ENCODE assay signal across 8 cellular contexts in genomic region chr14:67619446-67620216, GRCh38. TPM values are rescaled to one million over a fixed set of nuclear protein-coding genes. Genes with fewer than 3 reads are reported as not detected.
DNase-seq lines count a peak whose midpoint lies in the region; ATAC-seq lines count a peak whose summit lies in the region.

Gene ARG2 (plus strand): TSS chr14:67619920. CDS start chr14:67619978, 58 bp downstream.

- peak within 1 kb of the TSS; percentile 86 to 95 (median 89) for H3K27ac Mint-ChIP-seq in IgD-negative memory B cell
- H3K27ac Mint-ChIP-seq in activated T-cell treated with anti-CD3 and anti-CD28 coated beads, Interleukin-2, amount 50 U/mL, for 24 hours, result peak within 1 kb of the TSS; percentile 88

- H3K27me3 Mint-ChIP-seq in IgD-negative memory B cell, result no peaks in the 10 kb centered on the region
- peaks cover 6% of the 10 kb centered on the region for H3K27me3 Mint-ChIP-seq in activated T-cell treated with anti-CD3 and anti-CD28 coated beads, Interleukin-2, amount 50 U/mL, for 24 hours

- no peaks in the 10 kb centered on the region for H3K9me3 ChIP-seq in esophagus (ENCODE audit: control insufficient read depth in 2 of 2, insufficient read depth in 1 of 2, low read depth in 1 of 2, low read length in 1 of 2)
- no peaks in the 10 kb centered on the region for H3K9me3 ChIP-seq in mucosa of stomach (ENCODE audit: control insufficient read depth, low read length)

- peak within 1 kb of the TSS; percentile 80 for H3K9ac ChIP-seq in mucosa of stomach (ENCODE audit: low read length)

- ATAC-seq in GM21576 (IDR thresholded peaks at IDR 0.05; ENCODE audit: unreplicated experiment), result peak; percentile 92

- H3K4me1 Mint-ChIP-seq in IgD-negative memory B cell, result peaks cover 10 to 24% (median 14%) of the 10 kb centered on the region in 3 donors
- H3K4me1 Mint-ChIP-seq in activated T-cell treated with anti-CD3 and anti-CD28 coated beads, Interleukin-2, amount 50 U/mL, for 24 hours (ENCODE audit: low read depth), result peaks cover 40% of the 10 kb centered on the region

- H3K36me3 Mint-ChIP-seq in IgD-negative memory B cell, result no peaks in the 10 kb centered on the region
- no peaks in the 10 kb centered on the region for H3K36me3 Mint-ChIP-seq in activated T-cell treated with anti-CD3 and anti-CD28 coated beads, Interleukin-2, amount 50 U/mL, for 24 hours (ENCODE audit: low read depth)

- H3K36me3 ChIP-seq in esophagus (ENCODE audit: control insufficient read depth in 2 of 2, insufficient read depth in 2 of 2, low read length in 1 of 2), result no peaks in the 10 kb centered on the region
- no peaks in the 10 kb centered on the region for H3K36me3 ChIP-seq in mucosa of stomach (ENCODE audit: control insufficient read depth, insufficient read depth, low read length)

- 0 to 1% methylated on average over 61 to 62 of the region's 62 CpGs for WGBS in esophagus, 2 donors

- H3K4me1 ChIP-seq in esophagus (ENCODE audit: control insufficient read depth in 2 of 2, insufficient read depth in 2 of 2, low read length in 1 of 2), result peaks cover 0 to 2% of the 10 kb centered on the region in 2 donors
- peaks cover 9% of the 10 kb centered on the region for H3K4me1 ChIP-seq in mucosa of stomach (ENCODE audit: control insufficient read depth, insufficient read depth, low read length)

- H3K4me3 ChIP-seq in esophagus (ENCODE audit: low read depth in 1 of 2, low read length in 2 of 2), result peak within 1 kb of the TSS; percentile 64 to 72
- H3K4me3 ChIP-seq in mucosa of stomach (ENCODE audit: low read length), result peak within 1 kb of the TSS; percentile 77

- no peaks in the 10 kb centered on the region for H3K9me3 Mint-ChIP-seq in IgD-negative memory B cell
- no peaks in the 10 kb centered on the region for H3K9me3 Mint-ChIP-seq in activated T-cell treated with anti-CD3 and anti-CD28 coated beads, Interleukin-2, amount 50 U/mL, for 24 hours

- peak within 1 kb of the TSS; percentile 79 to 88 for H3K27ac ChIP-seq in esophagus (ENCODE audit: low read depth in 2 of 2, low read length in 1 of 2)

- no peaks in the 10 kb centered on the region for H3K27me3 ChIP-seq in esophagus (ENCODE audit: control insufficient read depth in 1 of 2, insufficient read depth in 2 of 2, low read length in 2 of 2)
- H3K27me3 ChIP-seq in mucosa of stomach (ENCODE audit: control insufficient read depth, insufficient read depth, low read length), result no peaks in the 10 kb centered on the region

- DNase-seq in DMS114 treated with DMSO at 0.1 percent for 48 hours (lab: John Stamatoyannopoulos, UW; ENCODE audit: unreplicated experiment) (peak; percentile 85), OCI-M1 (lab: John Stamatoyannopoulos, UW) (peak; percentile 94)
- DNase-seq in activated T-cell treated with anti-CD3 and anti-CD28 coated beads, Interleukin-2, amount 50 U/mL, for 24 hours, result peak; percentile 97
- DNase-seq in stimulated activated CD8-positive, alpha-beta memory T cell treated with anti-CD3 and anti-CD28 coated beads, Interleukin-7, amount 100 ng/mL, for 1 hour (ENCODE audit: low read depth in 2 of 2), result peak; percentile 93 to 94

- H3K4me3 Mint-ChIP-seq in IgD-negative memory B cell, result peak within 1 kb of the TSS; percentile 87 to 97 (median 95)
- H3K4me3 Mint-ChIP-seq in activated T-cell treated with anti-CD3 and anti-CD28 coated beads, Interleukin-2, amount 50 U/mL, for 24 hours, result peak within 1 kb of the TSS; percentile 85

RNA-seq across cellular contexts. Expression of gene ARG2, which starts in this region (rescaled TPM):
- polyA plus RNA-seq in IgD-negative memory B cell (1.8 TPM), esophagus (10 to 100 TPM; 12.2 to 30.4 TPM)

Comparison
In these comparisons a context has a peak if more than half of its experiments do, and no peak if none do; other contexts are left out.
1. Peak in every context shown above with its lines: DNase-seq, ATAC-seq, H3K4me3 ChIP-seq and H3K27ac ChIP-seq.